1 cellular context compared by ENCODE assay signal in genomic region chr1:212791676-212792395, GRCh38.
A peak's percentile ranks its signal among the peaks of the same experiment; 100 is the strongest.
TF ChIP-seq lines count a peak whose summit lies in the region.

Gene NSL1 (minus strand): TSS chr1:212791777. CDS start chr1:212791763, 14 bp downstream.
Gene TATDN3 (plus strand): TSS chr1:212791894. CDS start chr1:212791922, 28 bp downstream.

TF ChIP-seq in HepG2, 621 proteins besides CTCF, POLR2A, EP300 and RAD21 (continued from another document and continues in another):
- TF ChIP-seq ZNF292 (CRISPR knock-in tag; IDR thresholded peaks at IDR 0.05; ENCODE audit: borderline replicate concordance, low read depth) = peak; percentile 98
- TF ChIP-seq SP5 (CRISPR knock-in tag; IDR thresholded peaks at IDR 0.05; ENCODE audit: borderline replicate concordance, low read depth) = peak; percentile 98
- TF ChIP-seq KLF11 (CRISPR knock-in tag; IDR thresholded peaks at IDR 0.05) = no peak
- TF ChIP-seq TFAP4 (IDR thresholded peaks at IDR 0.05; ENCODE audit: borderline replicate concordance, low read depth) = peak; percentile 66; the same call in 1 of the 2 replicates
- no peak for TF ChIP-seq EZH2 (conservative IDR thresholded peaks at IDR 0.05; ENCODE audit: low read depth, low read length)
- 0 out of 2 replicates have a peak, but pooled peaks have one; percentile 53 for TF ChIP-seq TIGD3 (CRISPR knock-in tag; IDR thresholded peaks at IDR 0.05; ENCODE audit: borderline replicate concordance)
- TF ChIP-seq ZNF513 (CRISPR knock-in tag; conservative IDR thresholded peaks at IDR 0.05) = no peak
- peak; percentile 95 for TF ChIP-seq BRF2 (CRISPR knock-in tag; IDR thresholded peaks at IDR 0.05)
- TF ChIP-seq TCF7 (IDR thresholded peaks at IDR 0.05; ENCODE audit: low read depth) = 0 out of 2 replicates have a peak, but pooled peaks have one; percentile 21
- TF ChIP-seq ZFAT (CRISPR knock-in tag; conservative IDR thresholded peaks at IDR 0.05) = peak; percentile 44; the same call in 1 of the 2 replicates
- 0 out of 2 replicates have a peak, but pooled peaks have one; percentile 33 for TF ChIP-seq NFRKB (IDR thresholded peaks at IDR 0.05)
- TF ChIP-seq TFDP2 (CRISPR knock-in tag; IDR thresholded peaks at IDR 0.05) = peak; percentile 93
- peak; percentile 59; the same call in 1 of the 2 replicates for TF ChIP-seq EHMT2 (IDR thresholded peaks at IDR 0.05; ENCODE audit: borderline replicate concordance, low read depth, low read length)
- peak; percentile 58; the same call in 1 of the 2 replicates for TF ChIP-seq HIC2 (CRISPR knock-in tag; IDR thresholded peaks at IDR 0.05; ENCODE audit: low read depth)
- TF ChIP-seq PREB (CRISPR knock-in tag; IDR thresholded peaks at IDR 0.05) = 0 out of 2 replicates have a peak, but pooled peaks have one; percentile 82
- TF ChIP-seq SMC3 (IDR thresholded peaks at IDR 0.05; ENCODE audit: low read length) = no peak; the same call in 1 of the 2 replicates
- TF ChIP-seq KDM6A (CRISPR knock-in tag; IDR thresholded peaks at IDR 0.05; ENCODE audit: low read depth) = peak; percentile 91
- no peak for TF ChIP-seq SNRNP70 (IDR thresholded peaks at IDR 0.05; ENCODE audit: low read depth, low read length)
- TF ChIP-seq ZBTB43 (CRISPR knock-in tag; conservative IDR thresholded peaks at IDR 0.05) = peak; percentile 16; the same call in 1 of the 2 replicates
- TF ChIP-seq ZBTB44 (CRISPR knock-in tag; IDR thresholded peaks at IDR 0.05) = 0 out of 2 replicates have a peak, but pooled peaks have one; percentile 69
- TF ChIP-seq ZBED4 (CRISPR knock-in tag; IDR thresholded peaks at IDR 0.05; ENCODE audit: borderline replicate concordance) = 0 out of 2 replicates have a peak, but pooled peaks have one; percentile 53
- TF ChIP-seq NCOA1 (CRISPR knock-in tag; IDR thresholded peaks at IDR 0.05) = peak; percentile 50; the same call in 1 of the 2 replicates
- TF ChIP-seq PHB2 (IDR thresholded peaks at IDR 0.05; ENCODE audit: partially characterized antibody) = no peak
- peak; percentile 84 for TF ChIP-seq HNRNPL (IDR thresholded peaks at IDR 0.05; ENCODE audit: low read depth, low read length)
- TF ChIP-seq NRL (CRISPR knock-in tag; IDR thresholded peaks at IDR 0.05; ENCODE audit: borderline replicate concordance) = peak; percentile 96
- TF ChIP-seq ZSCAN25 (CRISPR knock-in tag; IDR thresholded peaks at IDR 0.05) = no peak
- TF ChIP-seq HOMEZ (CRISPR knock-in tag; IDR thresholded peaks at IDR 0.05; ENCODE audit: low read depth) = peak; percentile 87
- peak; percentile 98 for TF ChIP-seq TAF1 (CRISPR knock-in tag; IDR thresholded peaks at IDR 0.05)
- no peak for TF ChIP-seq ATF7 (IDR thresholded peaks at IDR 0.05)
- peak; percentile 52; the same call in 1 of the 2 replicates for TF ChIP-seq ATF7 (CRISPR knock-in tag; IDR thresholded peaks at IDR 0.05)
- TF ChIP-seq DPF2 (CRISPR knock-in tag; IDR thresholded peaks at IDR 0.05; ENCODE audit: borderline replicate concordance, low read depth) = peak; percentile 65; the same call in 1 of the 2 replicates
- peak; percentile 80 for TF ChIP-seq NCOA2 (CRISPR knock-in tag; IDR thresholded peaks at IDR 0.05)
- peak; percentile 69; the same call in 1 of the 2 replicates for TF ChIP-seq CSRNP1 (CRISPR knock-in tag; IDR thresholded peaks at IDR 0.05)
